In the genomic region with DNA sequence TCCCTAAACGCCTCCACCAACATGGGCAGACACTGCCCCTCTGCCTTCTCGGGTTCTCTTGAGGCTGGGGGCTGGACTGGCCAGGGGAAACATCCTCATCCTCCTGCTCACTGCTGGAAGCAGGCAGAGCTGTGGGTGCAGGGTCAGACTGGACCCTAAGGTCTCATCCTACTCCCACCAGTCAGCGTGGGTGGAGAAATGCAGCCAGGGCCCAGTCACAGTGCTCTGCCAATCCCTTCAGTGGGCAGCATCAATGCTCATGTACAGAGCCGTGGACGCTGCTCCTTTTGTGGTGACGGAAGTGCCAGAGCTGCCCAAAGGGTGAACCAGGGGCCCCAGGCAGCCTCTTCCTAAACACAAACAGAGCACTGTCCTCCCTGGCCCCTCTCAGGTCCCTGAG, we compare ENCODE assay signal across 21 cellular contexts. TPM values are rescaled to one million over a fixed set of nuclear protein-coding genes. Genes with fewer than 3 reads are reported as not detected.
DNase-seq lines count a peak whose midpoint lies in the region; ATAC-seq, FAIRE-seq and TF ChIP-seq lines count a peak whose summit lies in the region.
"Had no signal": no experiment of that assay in that cellular context is flagged by ENCODE, and none has a peak within 500 bp of the region (broad histone marks: within the 10 kb centered on the region; RNA-seq: fewer than 3 reads in every experiment).

No MANE protein-coding gene starts in this region.

- no peak overlapping the region for H3K27ac Mint-ChIP-seq in chondrocyte (ENCODE audit: unreplicated experiment)
- H3K27ac Mint-ChIP-seq: CD8-positive, alpha-beta T cell had no signal

- H3K4me1 ChIP-seq in kidney (ENCODE audit: control insufficient read depth in 1 of 2, insufficient read depth in 1 of 2, low read depth in 1 of 2, low read length in 2 of 2) (peaks cover 7 to 9% of the 10 kb centered on the region in 2 donors), osteoblast (ENCODE audit: insufficient read depth, low read length) (peaks cover 4% of the 10 kb centered on the region)

- no peaks in the 10 kb centered on the region for H3K9me3 ChIP-seq in kidney (ENCODE audit: control insufficient read depth in 1 of 2, low read length in 2 of 2)
- no peaks in the 10 kb centered on the region for H3K9me3 ChIP-seq in osteoblast (ENCODE audit: low read depth, low read length)

- intact Hi-C loops in Right ventricle myocardium superior (cut with DNase I) (loop anchor here (10.0 kb wide), 1 partner anchor 61 kb away; no protein-coding TSS in a partner anchor), Right ventricle myocardium inferior (cut with DNase I) (no loop called here), kidney (cut with DNase I) (no loop called here), dorsolateral prefrontal cortex (cut with DNase I) (loop anchor here in 1 of 2 donors (5.0 to 10.0 kb wide), 2 partner anchors 231 to 664 kb away; no protein-coding TSS in a partner anchor)

- no peaks in the 10 kb centered on the region for H3K9me3 Mint-ChIP-seq in chondrocyte (ENCODE audit: low read depth)
- H3K9me3 Mint-ChIP-seq: CD8-positive, alpha-beta T cell had no signal

- in situ Hi-C loops in brain microvascular endothelial cell (cut with HindIII; ENCODE audit: low pct_ligation_motif_present, low sequenced_read_pairs) = no loop called here

- H3K27ac ChIP-seq in kidney (ENCODE audit: low read depth in 2 of 2, low read length in 2 of 2) = no peak overlapping the region
- H3K27ac ChIP-seq in osteoblast (ENCODE audit: low read depth, low read length) = no peak overlapping the region
- no peak overlapping the region for H3K27ac ChIP-seq in dorsolateral prefrontal cortex
- no peak overlapping the region for H3K27ac ChIP-seq in brain microvascular endothelial cell
- H3K27ac ChIP-seq: 22Rv1 had no signal

- no peak overlapping the region for H3K4me3 Mint-ChIP-seq in chondrocyte (ENCODE audit: unreplicated experiment)
- H3K4me3 Mint-ChIP-seq: CD14-positive monocyte; CD8-positive, alpha-beta T cell had no signal

- H4K20me1 ChIP-seq in osteoblast (ENCODE audit: insufficient read depth, low read length) = no peaks in the 10 kb centered on the region

- no peak overlapping the region for H3K9ac ChIP-seq in kidney (ENCODE audit: low read length in 2 of 2)

- peaks cover 4% of the 10 kb centered on the region for H3K4me1 Mint-ChIP-seq in chondrocyte (ENCODE audit: low read depth)

- no peak overlapping the region for H2AFZ ChIP-seq in osteoblast (ENCODE audit: low read length)

- peak; percentile 27 for DNase-seq in Right ventricle myocardium superior
- no peak for DNase-seq in Right ventricle myocardium inferior (ENCODE audit: missing footprints)
- peak; percentile 45 for DNase-seq in kidney
- DNase-seq in osteoblast (ENCODE audit: insufficient read length, low spot score, missing footprints) = peak; percentile 59
- DNase-seq in chondrocyte (ENCODE audit: low spot score) = no peak
- DNase-seq in dorsolateral prefrontal cortex = no peak
- no peak for DNase-seq in brain microvascular endothelial cell
- DNase-seq: CD8-positive, alpha-beta T cell; COR-L47; DMS153; DMS79 treated with DMSO at 0.1 percent for 48 hours; EL; GDM1; H7 had no signal

- TF ChIP-seq CTCF in kidney (IDR thresholded peaks at IDR 0.05; ENCODE audit: borderline replicate concordance, extremely low read depth, insufficient read depth) (no peak), osteoblast (IDR thresholded peaks at IDR 0.05; ENCODE audit: extremely low read depth, low read depth, low read length) (no peak), chondrocyte (IDR thresholded peaks at IDR 0.05) (no peak), dorsolateral prefrontal cortex (IDR thresholded peaks at IDR 0.05 in 54 of 56, conservative IDR thresholded peaks at IDR 0.05 in 2 of 56; ENCODE audit: low read depth in 1 of 56, partially characterized antibody in 56 of 56) (no peak), brain microvascular endothelial cell (IDR thresholded peaks at IDR 0.05; ENCODE audit: low read depth, low read length, missing control alignments) (no peak)

- H3K27me3 Mint-ChIP-seq in chondrocyte (ENCODE audit: low read depth) = no peaks in the 10 kb centered on the region

- H3K4me3 ChIP-seq in kidney (ENCODE audit: low read length in 2 of 2) = no peak overlapping the region
- no peak overlapping the region for H3K4me3 ChIP-seq in osteoblast (ENCODE audit: insufficient read depth, low read length)
- H3K4me3 ChIP-seq in dorsolateral prefrontal cortex = no peak overlapping the region
- no peak overlapping the region for H3K4me3 ChIP-seq in brain microvascular endothelial cell (ENCODE audit: low read depth, low read length)
- H3K4me3 ChIP-seq: K562 had no signal

- H3K79me2 ChIP-seq in osteoblast (ENCODE audit: insufficient read depth, low read length) = no peaks in the 10 kb centered on the region

- H3K36me3 ChIP-seq in kidney (ENCODE audit: control insufficient read depth in 1 of 2, insufficient read depth in 2 of 2, low read length in 2 of 2) = no peaks in the 10 kb centered on the region
- no peaks in the 10 kb centered on the region for H3K36me3 ChIP-seq in osteoblast (ENCODE audit: insufficient read depth, low read length)
- H3K36me3 ChIP-seq in brain microvascular endothelial cell (replicated peaks) = no peaks in the 10 kb centered on the region

- no peak overlapping the region for H3K4me2 ChIP-seq in osteoblast (ENCODE audit: insufficient read depth, low read length)

- no peaks in the 10 kb centered on the region for H3K27me3 ChIP-seq in osteoblast (ENCODE audit: insufficient read depth, low read length)
- H3K27me3 ChIP-seq in dorsolateral prefrontal cortex = no peaks in the 10 kb centered on the region
- H3K27me3 ChIP-seq in brain microvascular endothelial cell (replicated peaks) = no peaks in the 10 kb centered on the region

- H3K36me3 Mint-ChIP-seq in chondrocyte (ENCODE audit: low read depth) = peaks cover 4% of the 10 kb centered on the region

- ATAC-seq in Right ventricle myocardium superior (ENCODE audit: poor library complexity) = no peak
- ATAC-seq in Right ventricle myocardium inferior = no peak
- ATAC-seq: CD8-positive, alpha-beta T cell; K562 had no signal

- FAIRE-seq in kidney (lab: Jason Lieb, UNC) = no peak
- FAIRE-seq: D721Med, GM12892, GM19239, K562 had no signal

RNA-seq across cellular contexts. Expression of gene TBX2, which starts 13.4 kb away (rescaled TPM):
- total RNA-seq in Right ventricle myocardium superior (13.1 TPM), Right ventricle myocardium inferior (12.1 TPM), kidney (66.4 TPM), osteoblast (10.3 and 11.6 TPM in 2 replicates), chondrocyte (2.0 to 8.6 TPM (median 8.4 TPM) in 3 replicates), dorsolateral prefrontal cortex (10 to 100 TPM in 12 of 120 experiments, 1 to 10 TPM in 108; 2.4 to 18.6 (median 6.0) TPM)
- 122 TPM for polyA plus RNA-seq in kidney (ENCODE audit: insufficient read depth, low read depth, low replicate concordance)
- total RNA-seq: A673; CD8-positive, alpha-beta T cell; H7 had no signal
- polyA plus RNA-seq: CD14-positive monocyte, K562 had no signal

Comparison
In these comparisons a context has a peak if more than half of its experiments do, and no peak if none do; other contexts are left out.
1. DNase-seq: peak in Right ventricle myocardium superior (single experiment), kidney (single experiment) and osteoblast (single experiment); none in Right ventricle myocardium inferior (single experiment), chondrocyte (single experiment), dorsolateral prefrontal cortex (0 of 10) and brain microvascular endothelial cell (single experiment).